2 cellular contexts compared by ENCODE assay signal in the genomic region with DNA sequence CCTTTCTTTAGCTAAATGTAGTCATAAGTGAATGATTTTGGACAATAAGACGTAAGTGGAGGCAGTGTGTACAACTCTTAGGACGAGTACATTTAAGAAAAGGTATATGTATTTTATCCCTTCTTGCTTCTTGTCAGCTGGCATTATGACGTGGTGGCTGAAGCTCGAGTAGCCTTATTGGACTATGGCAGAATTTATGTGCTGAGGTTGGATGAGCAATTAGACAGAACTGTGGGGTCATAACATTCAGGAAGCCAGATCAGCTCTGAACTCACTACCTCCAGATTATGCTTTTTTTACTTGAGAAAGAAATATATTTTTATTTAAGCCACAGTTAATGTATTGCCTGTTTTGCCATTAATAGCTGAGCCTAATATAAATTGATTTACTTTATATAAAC.
TF ChIP-seq lines count a peak whose summit lies in the region.

No MANE protein-coding gene starts in this region.

TF ChIP-seq in IMR-90, 13 proteins besides CTCF, POLR2A, EP300 and RAD21:
- TF ChIP-seq CEBPB (IDR thresholded peaks at IDR 0.05; ENCODE audit: low read depth, low read length) (no peak), MXI1 (IDR thresholded peaks at IDR 0.05; ENCODE audit: borderline replicate concordance, low read depth, low read length) (no peak), RFX5 (IDR thresholded peaks at IDR 0.05; ENCODE audit: low read depth, low read length) (no peak), MAFK (IDR thresholded peaks at IDR 0.05; ENCODE audit: low read depth, low read length) (no peak), NFE2L2 (IDR thresholded peaks at IDR 0.05; ENCODE audit: low read depth, low read length) (no peak), FOS (IDR thresholded peaks at IDR 0.05; ENCODE audit: low read depth, low read length) (no peak), MAZ (IDR thresholded peaks at IDR 0.05; ENCODE audit: borderline replicate concordance, low read depth, low read length) (no peak)
- TF ChIP-seq, protein P1, sequence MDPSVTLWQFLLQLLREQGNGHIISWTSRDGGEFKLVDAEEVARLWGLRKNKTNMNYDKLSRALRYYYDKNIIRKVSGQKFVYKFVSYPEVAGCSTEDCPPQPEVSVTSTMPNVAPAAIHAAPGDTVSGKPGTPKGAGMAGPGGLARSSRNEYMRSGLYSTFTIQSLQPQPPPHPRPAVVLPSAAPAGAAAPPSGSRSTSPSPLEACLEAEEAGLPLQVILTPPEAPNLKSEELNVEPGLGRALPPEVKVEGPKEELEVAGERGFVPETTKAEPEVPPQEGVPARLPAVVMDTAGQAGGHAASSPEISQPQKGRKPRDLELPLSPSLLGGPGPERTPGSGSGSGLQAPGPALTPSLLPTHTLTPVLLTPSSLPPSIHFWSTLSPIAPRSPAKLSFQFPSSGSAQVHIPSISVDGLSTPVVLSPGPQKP (IDR thresholded peaks at IDR 0.05; ENCODE audit: borderline replicate concordance, low read depth, low read length): no peak

TF ChIP-seq in endothelial cell of umbilical vein, 7 proteins besides CTCF, POLR2A, EP300 and RAD21:
- TF ChIP-seq EZH2 (IDR thresholded peaks at IDR 0.05; ENCODE audit: borderline replicate concordance, low read depth, low read length, severe bottlenecking) (no peak), FOS (IDR thresholded peaks at IDR 0.05; ENCODE audit: borderline replicate concordance, insufficient read depth, low read length) (peak; percentile 60)
TF ChIP-seq in endothelial cell of umbilical vein: peak in this region for 1.
